ENCODE assay signal across 17 cellular contexts in the genomic region with DNA sequence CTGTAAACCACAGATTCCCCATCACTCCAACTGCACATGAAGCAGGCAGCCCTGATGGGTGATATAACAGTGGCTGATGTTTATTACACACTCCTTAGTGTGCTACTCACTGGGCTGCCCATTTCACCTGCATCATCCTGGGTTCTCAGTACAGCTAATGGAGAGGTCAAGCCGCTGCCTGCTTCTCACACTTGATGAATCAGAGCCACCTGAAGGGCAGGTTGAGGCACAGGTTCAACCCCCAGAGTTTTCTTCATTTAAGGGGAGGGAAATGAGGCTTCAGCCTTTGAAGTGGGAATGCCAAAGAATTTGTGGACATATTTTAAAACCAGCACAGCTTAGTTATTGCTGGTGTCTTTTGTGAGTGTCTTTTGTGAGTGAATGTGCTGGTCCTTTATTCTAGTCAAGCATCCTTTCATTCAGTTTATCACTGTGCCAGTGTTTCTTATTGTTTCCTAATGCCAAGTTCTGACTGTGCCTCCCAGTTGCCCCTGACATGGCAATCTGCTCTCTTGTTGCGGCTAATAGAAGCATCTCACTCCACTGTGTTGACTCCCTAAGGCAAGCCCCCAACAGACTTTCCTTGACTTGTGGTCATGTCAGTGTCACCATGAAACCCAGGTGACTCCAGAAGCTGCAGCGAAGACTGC.
DNase-seq lines count a peak whose midpoint lies in the region; ATAC-seq, FAIRE-seq and TF ChIP-seq lines count a peak whose summit lies in the region.
"Had no signal": no experiment of that assay in that cellular context is flagged by ENCODE, and none has a peak within 500 bp of the region (broad histone marks: within the 10 kb centered on the region; RNA-seq: fewer than 3 reads in every experiment).

No MANE protein-coding gene starts in this region.

- H3K79me2 ChIP-seq in DND-41 (ENCODE audit: insufficient read depth, low read length) = peaks cover 5% of the 10 kb centered on the region; the same call in 1 of the 2 replicates

- ATAC-seq in DND-41 (ENCODE audit: insufficient read depth, low read depth) (0 out of 3 replicates have a peak, but pooled peaks have one; percentile 10), upper lobe of right lung (no peak), HG03196 (IDR thresholded peaks at IDR 0.05; ENCODE audit: unreplicated experiment) (no peak)

- no peak for FAIRE-seq in bronchial epithelial cell (lab: Jason Lieb, UNC)
- FAIRE-seq: D721Med, GM18507 had no signal

- no peaks in the 10 kb centered on the region for H4K20me1 ChIP-seq in DND-41 (ENCODE audit: insufficient read depth, low read length)
- H4K20me1 ChIP-seq: BLaER1 had no signal

- H3K27ac ChIP-seq in DND-41 (ENCODE audit: low read length) = no peak overlapping the region
- peak overlapping the region; percentile 46 for H3K27ac ChIP-seq in substantia nigra (ENCODE audit: low read depth, low read length, poor library complexity, severe bottlenecking)
- no peak overlapping the region for H3K27ac ChIP-seq in upper lobe of right lung
- H3K27ac ChIP-seq: BLaER1, PC-9 had no signal

- H3K36me3 ChIP-seq in DND-41 (ENCODE audit: insufficient read depth, low read length) = no peaks in the 10 kb centered on the region
- H3K36me3 ChIP-seq in bronchial epithelial cell (ENCODE audit: control insufficient read depth, insufficient read depth, low read length) = no peaks in the 10 kb centered on the region
- H3K36me3 ChIP-seq in upper lobe of right lung = no peaks in the 10 kb centered on the region
- H3K36me3 ChIP-seq: BLaER1, HAP-1 had no signal

- intact Hi-C loops in upper lobe of right lung (cut with DNase I) = no loop called here

- no peaks in the 10 kb centered on the region for H3K4me1 ChIP-seq in DND-41 (ENCODE audit: insufficient read depth, low read length)
- H3K4me1 ChIP-seq in upper lobe of right lung = peaks cover 3% of the 10 kb centered on the region
- H3K4me1 ChIP-seq: BLaER1, HAP-1 had no signal

- TF ChIP-seq CTCF in DND-41 (IDR thresholded peaks at IDR 0.05; ENCODE audit: borderline replicate concordance, extremely low read depth, low read length, poor library complexity, severe bottlenecking) (no peak), bronchial epithelial cell (IDR thresholded peaks at IDR 0.05; ENCODE audit: insufficient read depth, low read length, severe bottlenecking) (no peak), upper lobe of right lung (IDR thresholded peaks at IDR 0.05) (no peak)

- DNase-seq in DND-41 (no peak), bronchial epithelial cell (ENCODE audit: low read depth) (peak; percentile 65), medulla oblongata (ENCODE audit: extremely low spot score) (peak; percentile 71), substantia nigra (lab: John Stamatoyannopoulos, UW) (peak in 5 of 49 donors; percentile 3 to 47 (median 7)), upper lobe of right lung (no peak)
- DNase-seq in activated CD4-positive, alpha-beta T cell treated with anti-CD3 and anti-CD28 coated beads, Interleukin-2, amount 50 U/mL, for 4 hours = no peak
- DNase-seq: CD4-positive, CD25-positive, alpha-beta regulatory T cell; KBM-7; NCI-H2029 treated with DMSO at 0.1 percent for 48 hours; NCI-H526 treated with DMSO at 0.1 percent for 48 hours; PC-9; Right ventricle myocardium superior had no signal

- no peak overlapping the region for H3K4me2 ChIP-seq in DND-41 (ENCODE audit: insufficient read depth, low read length)
- H3K4me2 ChIP-seq: BLaER1, PC-9 had no signal

- H3K9ac ChIP-seq in DND-41 (ENCODE audit: low read depth, low read length) = no peak overlapping the region
- H3K9ac ChIP-seq: BLaER1 had no signal

- no peak overlapping the region for H2AFZ ChIP-seq in DND-41 (ENCODE audit: low read depth, low read length)
- H2AFZ ChIP-seq: PC-9 had no signal

- H3K27me3 ChIP-seq in DND-41 (ENCODE audit: insufficient read depth, low read length, poor library complexity) (no peaks in the 10 kb centered on the region), bronchial epithelial cell (ENCODE audit: control insufficient read depth, insufficient read depth, low read length) (no peaks in the 10 kb centered on the region), upper lobe of right lung (no peaks in the 10 kb centered on the region)
- H3K27me3 ChIP-seq: BLaER1 had no signal

- H3K4me3 ChIP-seq in DND-41 (ENCODE audit: low read depth in 1 of 2, low read length in 2 of 2) = no peak overlapping the region
- H3K4me3 ChIP-seq in bronchial epithelial cell (ENCODE audit: low read depth, low read length) = no peak overlapping the region
- H3K4me3 ChIP-seq in upper lobe of right lung = no peak overlapping the region
- H3K4me3 ChIP-seq: BLaER1, HAP-1, PC-9 had no signal

- H3K9me3 ChIP-seq in DND-41 (ENCODE audit: insufficient read depth, low read length, severe bottlenecking) (no peaks in the 10 kb centered on the region), upper lobe of right lung (no peaks in the 10 kb centered on the region)
- H3K9me3 ChIP-seq: BLaER1, HAP-1 had no signal

Comparison
In these comparisons a context has a peak if more than half of its experiments do, and no peak if none do; other contexts are left out.
1. DNase-seq: peak in bronchial epithelial cell (single experiment) and medulla oblongata (single experiment); none in DND-41 (single experiment), upper lobe of right lung (single experiment) and activated CD4-positive, alpha-beta T cell treated with anti-CD3 and anti-CD28 coated beads, Interleukin-2, amount 50 U/mL, for 4 hours (0 of 2).